12 cellular contexts compared by ENCODE assay signal in the genomic region with DNA sequence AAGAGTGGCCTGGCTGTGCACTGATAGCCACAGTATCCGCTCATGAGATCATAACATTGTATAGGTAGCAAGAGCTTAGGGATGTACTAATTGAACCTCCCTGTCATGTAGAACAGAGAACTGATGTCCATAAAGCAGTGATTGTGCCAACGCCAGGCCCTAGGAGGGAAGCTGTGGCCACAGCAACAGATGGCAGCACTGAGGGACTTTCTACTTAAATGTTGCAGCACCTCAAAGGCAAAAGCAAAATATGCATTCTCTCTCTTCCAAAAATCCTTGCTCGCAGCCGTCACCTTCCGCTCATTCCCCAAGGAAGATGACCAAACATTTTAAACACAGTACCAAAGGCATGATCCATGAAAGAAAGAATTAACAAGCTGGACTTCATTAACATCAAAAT. TPM values are rescaled to one million over a fixed set of nuclear protein-coding genes. Genes with fewer than 3 reads are reported as not detected.
DNase-seq lines count a peak whose midpoint lies in the region; ATAC-seq, FAIRE-seq and TF ChIP-seq lines count a peak whose summit lies in the region.
"Had no signal": no experiment of that assay in that cellular context is flagged by ENCODE, and none has a peak within 500 bp of the region (broad histone marks: within the 10 kb centered on the region; RNA-seq: fewer than 3 reads in every experiment).

No MANE protein-coding gene starts in this region.

- H3K27me3 Mint-ChIP-seq in astrocyte (ENCODE audit: low read depth, unreplicated experiment), result no peaks in the 10 kb centered on the region
- H3K27me3 Mint-ChIP-seq in activated T-helper 2 cell treated with anti-CD3 and anti-CD28 coated beads, Interferon-gamma antibody, Interleukin-2, Interleukin-4, amounts not matched to agents 10 μg/mL and 5 μg/mL and 100 μg/mL, durations not matched to agents 14 hours and 24 hours and 36 hours (ENCODE audit: low read depth), result peaks cover 12% of the 10 kb centered on the region
- H3K27me3 Mint-ChIP-seq: memory B cell had no signal

- H3K79me2 ChIP-seq in astrocyte (ENCODE audit: insufficient read depth, low read length), result peaks cover 100% of the 10 kb centered on the region

- WGBS in heart left ventricle, 4 donors, result 46 to 58% (median 50%) methylated on average over 5 of the region's 5 CpGs
- 46 to 59% methylated on average over 5 of the region's 5 CpGs for WGBS in tibial nerve, 2 donors

- H3K27me3 ChIP-seq in astrocyte (ENCODE audit: insufficient read depth, low read length), result no peaks in the 10 kb centered on the region
- H3K27me3 ChIP-seq in heart left ventricle, result no peaks in the 10 kb centered on the region
- H3K27me3 ChIP-seq in tibial nerve, result no peaks in the 10 kb centered on the region

- peaks cover 29% of the 10 kb centered on the region for H3K36me3 Mint-ChIP-seq in astrocyte (ENCODE audit: low read depth, unreplicated experiment)
- no peaks in the 10 kb centered on the region for H3K36me3 Mint-ChIP-seq in activated T-helper 2 cell treated with anti-CD3 and anti-CD28 coated beads, Interferon-gamma antibody, Interleukin-2, Interleukin-4, amounts not matched to agents 10 μg/mL and 5 μg/mL and 100 μg/mL, durations not matched to agents 14 hours and 24 hours and 36 hours (ENCODE audit: low read depth)
- H3K36me3 Mint-ChIP-seq: memory B cell had no signal

- no peak overlapping the region for H3K4me3 ChIP-seq in HEK293 (ENCODE audit: low read depth, low read length)
- no peak overlapping the region for H3K4me3 ChIP-seq in astrocyte (ENCODE audit: insufficient read depth, low read depth, low read length)
- no peak overlapping the region for H3K4me3 ChIP-seq in heart left ventricle
- H3K4me3 ChIP-seq in tibial nerve, result no peak overlapping the region
- H3K4me3 ChIP-seq: psoas muscle had no signal

- no peak overlapping the region for H3K4me2 ChIP-seq in astrocyte (ENCODE audit: low read length)

- peak in 3 of 4 donors; percentile 35 to 52 (median 43) for ATAC-seq in heart left ventricle
- ATAC-seq in GM18867 (IDR thresholded peaks at IDR 0.05; ENCODE audit: unreplicated experiment), result no peak

- FAIRE-seq in astrocyte (lab: Jason Lieb, UNC), result peak; percentile 5

- DNase-seq in astrocyte (ENCODE audit: low read depth) (no peak), heart left ventricle (peak in 1 of 5 donors; percentile 40), tibial nerve (ENCODE audit: low spot score in 2 of 2) (no peak)
- no peak for DNase-seq in activated T-helper 2 cell treated with anti-CD3 and anti-CD28 coated beads, Interferon-gamma antibody, Interleukin-2, Interleukin-4, amounts not matched to agents 10 μg/mL and 5 μg/mL and 100 μg/mL, durations not matched to agents 14 hours and 24 hours and 36 hours (ENCODE audit: low spot score)
- DNase-seq in activated effector memory CD4-positive, alpha-beta T cell treated with Interleukin-2 at 50 U/mL for 16 hours, result no peak
- DNase-seq: activated CD4-positive, CD25-positive, alpha-beta regulatory T cell treated with anti-CD3 and anti-CD28 coated beads, Interleukin-2, amount 50 U/mL, for 72 hours; DND-41; NCI-H2227 treated with DMSO at 0.1 percent for 48 hours; psoas muscle had no signal

- peaks cover 41% of the 10 kb centered on the region for H3K4me1 Mint-ChIP-seq in astrocyte (ENCODE audit: low read depth, unreplicated experiment)
- H3K4me1 Mint-ChIP-seq in activated T-helper 2 cell treated with anti-CD3 and anti-CD28 coated beads, Interferon-gamma antibody, Interleukin-2, Interleukin-4, amounts not matched to agents 10 μg/mL and 5 μg/mL and 100 μg/mL, durations not matched to agents 14 hours and 24 hours and 36 hours (ENCODE audit: low read depth), result no peaks in the 10 kb centered on the region
- H3K4me1 Mint-ChIP-seq: memory B cell had no signal

- H3K9ac ChIP-seq in astrocyte (ENCODE audit: low read length), result no peak overlapping the region

- H3K9me3 ChIP-seq in HEK293 (ENCODE audit: control insufficient read depth, insufficient read depth, low read depth, low read length) (no peaks in the 10 kb centered on the region), astrocyte (ENCODE audit: insufficient read depth, low read depth, low read length) (no peaks in the 10 kb centered on the region), heart left ventricle (no peaks in the 10 kb centered on the region), tibial nerve (no peaks in the 10 kb centered on the region)
- H3K9me3 ChIP-seq: psoas muscle had no signal

- no peak overlapping the region for H3K27ac Mint-ChIP-seq in astrocyte (ENCODE audit: unreplicated experiment)
- H3K27ac Mint-ChIP-seq in activated T-helper 2 cell treated with anti-CD3 and anti-CD28 coated beads, Interferon-gamma antibody, Interleukin-2, Interleukin-4, amounts not matched to agents 10 μg/mL and 5 μg/mL and 100 μg/mL, durations not matched to agents 14 hours and 24 hours and 36 hours, result no peak overlapping the region
- H3K27ac Mint-ChIP-seq: memory B cell had no signal

- no peaks in the 10 kb centered on the region for H3K9me3 Mint-ChIP-seq in astrocyte (ENCODE audit: unreplicated experiment)
- no peaks in the 10 kb centered on the region for H3K9me3 Mint-ChIP-seq in activated T-helper 2 cell treated with anti-CD3 and anti-CD28 coated beads, Interferon-gamma antibody, Interleukin-2, Interleukin-4, amounts not matched to agents 10 μg/mL and 5 μg/mL and 100 μg/mL, durations not matched to agents 14 hours and 24 hours and 36 hours
- H3K9me3 Mint-ChIP-seq: memory B cell had no signal

- H4K20me1 ChIP-seq in astrocyte (ENCODE audit: insufficient read depth, low read length), result peaks cover 100% of the 10 kb centered on the region

- H3K4me1 ChIP-seq in HEK293 (ENCODE audit: control insufficient read depth, insufficient read depth, low read length), result no peaks in the 10 kb centered on the region
- H3K4me1 ChIP-seq in astrocyte (ENCODE audit: insufficient read depth, low read length), result peaks cover 6% of the 10 kb centered on the region
- peaks cover 6 to 90% (median 65%) of the 10 kb centered on the region in 12 donors for H3K4me1 ChIP-seq in heart left ventricle
- peaks cover 3 to 96% (median 39%) of the 10 kb centered on the region in 4 donors for H3K4me1 ChIP-seq in tibial nerve

- intact Hi-C loops in heart left ventricle (cut with DNase I), result loop anchor here in 2 of 10 donors (5.0 kb wide), 2 partner anchors 33 to 37 kb away; partner anchors contain the start of genes COL4A1 (in 1 of the 2) and COL4A2 (in 1 of the 2)
- intact Hi-C loops in activated T-helper 2 cell treated with anti-CD3 and anti-CD28 coated beads, Interferon-gamma antibody, Interleukin-2, Interleukin-4, amounts not matched to agents 10 μg/mL and 5 μg/mL and 100 μg/mL, durations not matched to agents 14 hours and 24 hours and 36 hours (cut with micrococcal nuclease), result no loop called here

- H3K36me3 ChIP-seq in HEK293 (ENCODE audit: control insufficient read depth in 2 of 2, insufficient read depth in 1 of 2, low read length in 2 of 2) (no peaks in the 10 kb centered on the region), astrocyte (ENCODE audit: insufficient read depth, low read length) (peaks cover 30% of the 10 kb centered on the region), heart left ventricle (peaks cover 0 to 10% (median 0%) of the 10 kb centered on the region in 9 donors), tibial nerve (no peaks in the 10 kb centered on the region)

- no peak overlapping the region for H3K27ac ChIP-seq in HEK293 (ENCODE audit: extremely low read depth, low read depth, low read length)
- no peak overlapping the region for H3K27ac ChIP-seq in astrocyte (ENCODE audit: low read depth, low read length)
- H3K27ac ChIP-seq in heart left ventricle, result peak overlapping the region in 3 of 12 donors; percentile 18 to 71 (median 47)
- H3K27ac ChIP-seq in tibial nerve, result peak overlapping the region in 2 of 4 donors; percentile 42 to 60
- H3K27ac ChIP-seq: psoas muscle had no signal

- TF ChIP-seq EP300 in tibial nerve (IDR thresholded peaks at IDR 0.05), result no peak

- H3K4me3 Mint-ChIP-seq in astrocyte (ENCODE audit: unreplicated experiment), result no peak overlapping the region
- H3K4me3 Mint-ChIP-seq in activated T-helper 2 cell treated with anti-CD3 and anti-CD28 coated beads, Interferon-gamma antibody, Interleukin-2, Interleukin-4, amounts not matched to agents 10 μg/mL and 5 μg/mL and 100 μg/mL, durations not matched to agents 14 hours and 24 hours and 36 hours (ENCODE audit: low read depth), result no peak overlapping the region
- H3K4me3 Mint-ChIP-seq: memory B cell had no signal

- no peak for TF ChIP-seq CTCF in HEK293 (tag by site-specific recombination; IDR thresholded peaks at IDR 0.05)
- TF ChIP-seq CTCF in astrocyte (IDR thresholded peaks at IDR 0.05; ENCODE audit: insufficient read depth, low read depth, low read length), result no peak
- TF ChIP-seq CTCF in heart left ventricle (IDR thresholded peaks at IDR 0.05), result peak in 11 of 12 donors; percentile 18 to 58 (median 41)
- peak in 4 of 5 experiments; percentile 6 to 17 (median 15) for TF ChIP-seq CTCF in tibial nerve (IDR thresholded peaks at IDR 0.05)

- no peak for TF ChIP-seq POLR2A in heart left ventricle (IDR thresholded peaks at IDR 0.05)
- TF ChIP-seq POLR2A in tibial nerve (IDR thresholded peaks at IDR 0.05), result no peak

- H2AFZ ChIP-seq in astrocyte (ENCODE audit: low read depth, low read length), result no peak overlapping the region

- CTCF ChIA-PET in HEK293 (lab: Yijun Ruan, JAX), result interaction anchor here (0.6 to 1.2 kb wide), 3 partner anchors 9 to 156 kb away, joined by 3 to 5 read pairs (median 3); no protein-coding TSS in a partner anchor

- POLR2A ChIA-PET in HEK293 (lab: Yijun Ruan, JAX), result no interaction called here

TF ChIP-seq in HEK293, 187 proteins besides CTCF, POLR2A, EP300 and RAD21:
- TF ChIP-seq SCRT2 (tag by site-specific recombination; IDR thresholded peaks at IDR 0.05) (0 out of 2 replicates have a peak, but pooled peaks have one; percentile 27), ZNF792 (tag by site-specific recombination; IDR thresholded peaks at IDR 0.05) (no peak)

RNA-seq across cellular contexts. Expression of gene COL4A1, which starts 32.3 kb away (rescaled TPM):
- 2,489 and 3,103 TPM in 2 replicates for total RNA-seq in astrocyte
- 100 to 1,000 TPM in 8 of 9 donors, 10 to 100 TPM in 1; 91.9 to 428 (median 184) TPM for total RNA-seq in heart left ventricle
- polyA plus RNA-seq in heart left ventricle, result 100 to 1,000 TPM in 1 of 2 donors, 10 to 100 TPM in 1; 52.6 to 194 TPM
- 100 to 1,000 TPM; 385 to 583 (median 526) TPM for total RNA-seq in tibial nerve
- not detected in 2 replicates for total RNA-seq in activated T-helper 2 cell treated with anti-CD3 and anti-CD28 coated beads, Interferon-gamma antibody, Interleukin-2, Interleukin-4, amounts not matched to agents 10 μg/mL and 5 μg/mL and 100 μg/mL, durations not matched to agents 14 hours and 24 hours and 36 hours

RNA-seq across cellular contexts. Expression of gene COL4A2, which starts 32.4 kb away (rescaled TPM):
- 1,414 and 1,647 TPM in 2 replicates for total RNA-seq in astrocyte
- 100 to 1,000 TPM in 8 of 9 donors, 10 to 100 TPM in 1; 94.0 to 377 (median 166) TPM for total RNA-seq in heart left ventricle
- polyA plus RNA-seq in heart left ventricle, result 100 to 1,000 TPM in 1 of 2 donors, 10 to 100 TPM in 1; 92.4 to 220 TPM
- total RNA-seq in tibial nerve, result 100 to 1,000 TPM; 576 to 821 (median 658) TPM
- not detected in 2 replicates for total RNA-seq in activated T-helper 2 cell treated with anti-CD3 and anti-CD28 coated beads, Interferon-gamma antibody, Interleukin-2, Interleukin-4, amounts not matched to agents 10 μg/mL and 5 μg/mL and 100 μg/mL, durations not matched to agents 14 hours and 24 hours and 36 hours

Comparison
In these comparisons a context has a peak if more than half of its experiments do, and no peak if none do; other contexts are left out.
1. CTCF ChIP-seq: peak in heart left ventricle (11 of 12) and tibial nerve (4 of 5); none in HEK293 (single experiment) and astrocyte (single experiment).
2. RNA of gene COL4A1, which starts 32.3 kb away (total RNA-seq): 2,489 to 3,103 TPM in astrocyte, 385 to 583 TPM in tibial nerve and 91.9 to 428 TPM in heart left ventricle; not detected in activated T-helper 2 cell treated with anti-CD3 and anti-CD28 coated beads, Interferon-gamma antibody, Interleukin-2, Interleukin-4, amounts not matched to agents 10 μg/mL and 5 μg/mL and 100 μg/mL, durations not matched to agents 14 hours and 24 hours and 36 hours; every median in the first group is over 10 times any median in the second.
3. RNA of gene COL4A2, which starts 32.4 kb away (total RNA-seq): 1,414 to 1,647 TPM in astrocyte, 576 to 821 TPM in tibial nerve and 94.0 to 377 TPM in heart left ventricle; not detected in activated T-helper 2 cell treated with anti-CD3 and anti-CD28 coated beads, Interferon-gamma antibody, Interleukin-2, Interleukin-4, amounts not matched to agents 10 μg/mL and 5 μg/mL and 100 μg/mL, durations not matched to agents 14 hours and 24 hours and 36 hours; every median in the first group is over 10 times any median in the second.